ENCODE assay signal across 11 cellular contexts in the genomic region with DNA sequence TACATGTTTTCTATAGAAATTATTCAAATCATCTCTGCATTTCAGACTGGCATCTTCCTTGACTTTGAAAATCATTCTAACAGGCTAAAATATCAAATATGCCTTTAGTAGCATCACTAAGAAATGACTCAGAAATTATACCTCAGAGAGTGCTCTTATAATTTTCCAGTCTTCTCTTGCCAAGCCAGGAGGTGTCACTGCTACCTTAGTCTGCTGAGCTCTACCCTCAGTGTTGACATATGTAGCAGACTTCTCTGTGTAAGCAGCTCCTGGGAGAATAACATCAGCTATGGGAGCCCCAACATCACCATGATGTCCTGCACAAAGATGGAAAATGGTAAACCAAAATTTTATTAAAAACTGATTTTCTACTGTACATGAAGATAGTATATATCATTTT. TPM values are rescaled to one million over a fixed set of nuclear protein-coding genes. Genes with fewer than 3 reads are reported as not detected.
A peak's percentile ranks its signal among the peaks of the same experiment; 100 is the strongest.
DNase-seq lines count a peak whose midpoint lies in the region; ATAC-seq and TF ChIP-seq lines count a peak whose summit lies in the region.
"Had no signal": no experiment of that assay in that cellular context is flagged by ENCODE, and none has a peak within 500 bp of the region (broad histone marks: within the 10 kb centered on the region; RNA-seq: fewer than 3 reads in every experiment).

No MANE protein-coding gene starts in this region.

- H3K9me3 ChIP-seq in T-helper 17 cell (ENCODE audit: control insufficient read depth, low read length, poor library complexity, severe bottlenecking): no peaks in the 10 kb centered on the region
- H3K9me3 ChIP-seq: BLaER1, heart left ventricle had no signal

- no peak for ATAC-seq in activated CD8-positive, alpha-beta T cell treated with anti-CD3 and anti-CD28 coated beads for 36 hours
- no peak for ATAC-seq in activated CD8-positive, alpha-beta T cell treated with anti-CD3 and anti-CD28 coated beads, Interleukin-2, amount 10 ng/mL, durations not matched to agents 7 days and 5 days
- ATAC-seq in left lobe of liver: peak; percentile 33
- ATAC-seq in T-helper 17 cell: no peak
- ATAC-seq: heart left ventricle had no signal

- no peak overlapping the region for H3K4me3 Mint-ChIP-seq in activated CD8-positive, alpha-beta T cell treated with anti-CD3 and anti-CD28 coated beads for 36 hours
- H3K4me3 Mint-ChIP-seq in activated CD8-positive, alpha-beta T cell treated with anti-CD3 and anti-CD28 coated beads, Interleukin-2, amount 10 ng/mL, durations not matched to agents 7 days and 5 days: no peak overlapping the region
- H3K4me3 Mint-ChIP-seq in nephron progenitor cell (no peak overlapping the region), T-helper 17 cell (no peak overlapping the region)

- no peak for TF ChIP-seq CTCF in activated CD8-positive, alpha-beta T cell treated with anti-CD3 and anti-CD28 coated beads for 36 hours (IDR thresholded peaks at IDR 0.05)
- no peak for TF ChIP-seq CTCF in nephron progenitor cell (IDR thresholded peaks at IDR 0.05)

- intact Hi-C loops in activated CD8-positive, alpha-beta T cell treated with anti-CD3 and anti-CD28 coated beads for 36 hours (cut with micrococcal nuclease): no loop called here

- CTCF ChIA-PET in activated CD8-positive, alpha-beta T cell treated with anti-CD3 and anti-CD28 coated beads for 36 hours (lab: Charles Lee): interaction anchor here (1.3 kb wide), 1 partner anchor 39 kb away, joined by 5 read pairs; no protein-coding TSS in a partner anchor
- CTCF ChIA-PET in activated CD8-positive, alpha-beta T cell treated with anti-CD3 and anti-CD28 coated beads, Interleukin-2, amount 10 ng/mL, durations not matched to agents 7 days and 5 days (lab: Charles Lee): interaction anchor here (1.2 kb wide), 1 partner anchor 32 kb away, joined by 3 read pairs; a partner anchor contains a TSS

- H3K27me3 Mint-ChIP-seq in activated CD8-positive, alpha-beta T cell treated with anti-CD3 and anti-CD28 coated beads for 36 hours: no peaks in the 10 kb centered on the region
- no peaks in the 10 kb centered on the region for H3K27me3 Mint-ChIP-seq in activated CD8-positive, alpha-beta T cell treated with anti-CD3 and anti-CD28 coated beads, Interleukin-2, amount 10 ng/mL, durations not matched to agents 7 days and 5 days (ENCODE audit: low read depth)
- H3K27me3 Mint-ChIP-seq in nephron progenitor cell (ENCODE audit: low read depth, poor library complexity) (no peaks in the 10 kb centered on the region), T-helper 17 cell (no peaks in the 10 kb centered on the region)

- in situ Hi-C loops in KBM-7 (cut with MboI; ENCODE audit: low pct_unique_long_range_greater_than_20kb, low sequenced_read_pairs): no loop called here

- H3K4me1 Mint-ChIP-seq in activated CD8-positive, alpha-beta T cell treated with anti-CD3 and anti-CD28 coated beads for 36 hours (ENCODE audit: low read depth): no peaks in the 10 kb centered on the region
- H3K4me1 Mint-ChIP-seq in activated CD8-positive, alpha-beta T cell treated with anti-CD3 and anti-CD28 coated beads, Interleukin-2, amount 10 ng/mL, durations not matched to agents 7 days and 5 days (ENCODE audit: low read depth): no peaks in the 10 kb centered on the region
- no peaks in the 10 kb centered on the region for H3K4me1 Mint-ChIP-seq in nephron progenitor cell
- H3K4me1 Mint-ChIP-seq in T-helper 17 cell: no peaks in the 10 kb centered on the region

- no peak overlapping the region for H3K27ac Mint-ChIP-seq in activated CD8-positive, alpha-beta T cell treated with anti-CD3 and anti-CD28 coated beads for 36 hours
- no peak overlapping the region for H3K27ac Mint-ChIP-seq in activated CD8-positive, alpha-beta T cell treated with anti-CD3 and anti-CD28 coated beads, Interleukin-2, amount 10 ng/mL, durations not matched to agents 7 days and 5 days
- H3K27ac Mint-ChIP-seq in nephron progenitor cell (no peak overlapping the region), T-helper 17 cell (no peak overlapping the region)

- peak; percentile 9 for DNase-seq in activated CD8-positive, alpha-beta T cell treated with anti-CD3 and anti-CD28 coated beads for 36 hours
- DNase-seq in activated CD8-positive, alpha-beta T cell treated with anti-CD3 and anti-CD28 coated beads, Interleukin-2, amount 10 ng/mL, durations not matched to agents 7 days and 5 days: no peak
- DNase-seq in KBM-7: peak; percentile 14
- DNase-seq in SW480 (ENCODE audit: low spot score): peak; percentile 24
- DNase-seq in left lobe of liver (ENCODE audit: low spot score): no peak
- no peak for DNase-seq in nephron progenitor cell
- DNase-seq in NCI-H1048 (lab: John Stamatoyannopoulos, UW): no peak
- no peak for DNase-seq in T-helper 17 cell
- DNase-seq: activated CD4-positive, alpha-beta T cell treated with anti-CD3 and anti-CD28 coated beads, Interleukin-2, amount 50 U/mL, for 1 hour; heart left ventricle had no signal

- POLR2A ChIA-PET in activated CD8-positive, alpha-beta T cell treated with anti-CD3 and anti-CD28 coated beads for 36 hours (lab: Charles Lee): interaction anchor here (1.1 kb wide), 1 partner anchor 43 kb away, joined by 3 read pairs; no protein-coding TSS in a partner anchor
- POLR2A ChIA-PET in activated CD8-positive, alpha-beta T cell treated with anti-CD3 and anti-CD28 coated beads, Interleukin-2, amount 10 ng/mL, durations not matched to agents 7 days and 5 days (lab: Charles Lee): interaction anchor here (1.1 kb wide), 1 partner anchor 43 kb away, joined by 3 read pairs; no protein-coding TSS in a partner anchor

- H3K9me3 Mint-ChIP-seq in activated CD8-positive, alpha-beta T cell treated with anti-CD3 and anti-CD28 coated beads for 36 hours: no peaks in the 10 kb centered on the region
- H3K9me3 Mint-ChIP-seq in activated CD8-positive, alpha-beta T cell treated with anti-CD3 and anti-CD28 coated beads, Interleukin-2, amount 10 ng/mL, durations not matched to agents 7 days and 5 days (ENCODE audit: insufficient read depth): no peaks in the 10 kb centered on the region
- no peaks in the 10 kb centered on the region for H3K9me3 Mint-ChIP-seq in nephron progenitor cell

- H3K36me3 Mint-ChIP-seq in activated CD8-positive, alpha-beta T cell treated with anti-CD3 and anti-CD28 coated beads for 36 hours (ENCODE audit: low read depth): peaks cover 31% of the 10 kb centered on the region
- H3K36me3 Mint-ChIP-seq in activated CD8-positive, alpha-beta T cell treated with anti-CD3 and anti-CD28 coated beads, Interleukin-2, amount 10 ng/mL, durations not matched to agents 7 days and 5 days (ENCODE audit: low read depth): peaks cover 39% of the 10 kb centered on the region
- H3K36me3 Mint-ChIP-seq in nephron progenitor cell (ENCODE audit: low read depth) (peaks cover 70% of the 10 kb centered on the region), T-helper 17 cell (ENCODE audit: low read depth) (no peaks in the 10 kb centered on the region)

RNA-seq across cellular contexts. Expression of a gene that starts 31.6 kb away (rescaled TPM):
- 10 to 100 TPM; 81.2 to 89.3 TPM for total RNA-seq in activated CD8-positive, alpha-beta T cell treated with anti-CD3 and anti-CD28 coated beads for 36 hours
- total RNA-seq in activated CD8-positive, alpha-beta T cell treated with anti-CD3 and anti-CD28 coated beads, Interleukin-2, amount 10 ng/mL, durations not matched to agents 7 days and 5 days: 10 to 100 TPM; 65.7 to 69.0 TPM
- 108 TPM for total RNA-seq in left lobe of liver
- total RNA-seq in T-helper 17 cell: 10 to 100 TPM; 30.9 to 35.2 TPM

RNA-seq across cellular contexts. Expression of a gene that starts 32.0 kb away (rescaled TPM):
- 1,000 to 10,000 TPM; 1,168 to 1,169 TPM for total RNA-seq in activated CD8-positive, alpha-beta T cell treated with anti-CD3 and anti-CD28 coated beads for 36 hours
- 100 to 1,000 TPM; 559 to 585 TPM for total RNA-seq in activated CD8-positive, alpha-beta T cell treated with anti-CD3 and anti-CD28 coated beads, Interleukin-2, amount 10 ng/mL, durations not matched to agents 7 days and 5 days
- 194 TPM for total RNA-seq in left lobe of liver
- 100 to 1,000 TPM; 881 to 966 TPM for total RNA-seq in T-helper 17 cell

RNA-seq across cellular contexts. Expression of a gene that starts 41.7 kb away (rescaled TPM):
- 10 to 100 TPM; 15.9 to 16.7 TPM for total RNA-seq in activated CD8-positive, alpha-beta T cell treated with anti-CD3 and anti-CD28 coated beads for 36 hours
- 10 to 100 TPM; 24.4 to 24.6 TPM for total RNA-seq in activated CD8-positive, alpha-beta T cell treated with anti-CD3 and anti-CD28 coated beads, Interleukin-2, amount 10 ng/mL, durations not matched to agents 7 days and 5 days
- total RNA-seq in left lobe of liver (7.9 TPM), T-helper 17 cell (10 to 100 TPM; 52.7 to 53.0 TPM)

Comparison
In these comparisons a context has a peak if more than half of its experiments do, and no peak if none do; other contexts are left out.
1. DNase-seq: peak in activated CD8-positive, alpha-beta T cell treated with anti-CD3 and anti-CD28 coated beads for 36 hours (single experiment), KBM-7 (single experiment) and SW480 (single experiment); none in activated CD8-positive, alpha-beta T cell treated with anti-CD3 and anti-CD28 coated beads, Interleukin-2, amount 10 ng/mL, durations not matched to agents 7 days and 5 days (single experiment), left lobe of liver (single experiment), nephron progenitor cell (single experiment), NCI-H1048 (single experiment) and T-helper 17 cell (0 of 3).